ENCODE assay signal across 8 cellular contexts in genomic region chr7:3301831-3302618, GRCh38. TPM values are rescaled to one million over a fixed set of nuclear protein-coding genes. Genes with fewer than 3 reads are reported as not detected.
A peak's percentile ranks its signal among the peaks of the same experiment; 100 is the strongest.
DNase-seq lines count a peak whose midpoint lies in the region; ATAC-seq and TF ChIP-seq lines count a peak whose summit lies in the region.

No MANE protein-coding gene starts in this region.

- no peak for ATAC-seq in HG02973 (IDR thresholded peaks at IDR 0.05; ENCODE audit: unreplicated experiment)

- no peak for TF ChIP-seq POLR2A in thyroid gland (IDR thresholded peaks at IDR 0.05)

- no peak overlapping the region for H3K27ac ChIP-seq in AG04450 (ENCODE audit: low read depth, low read length)
- no peak overlapping the region for H3K27ac ChIP-seq in effector memory CD4-positive, alpha-beta T cell (ENCODE audit: insufficient read depth, low read length, poor library complexity, severe bottlenecking)
- no peak overlapping the region for H3K27ac ChIP-seq in mesodermal cell (ENCODE audit: low read depth, low read length, severe bottlenecking)
- H3K27ac ChIP-seq in thyroid gland = no peak overlapping the region

- H3K4me1 ChIP-seq in effector memory CD4-positive, alpha-beta T cell (ENCODE audit: control insufficient read depth, insufficient read depth, low read length, poor library complexity, severe bottlenecking) = peaks cover 8% of the 10 kb centered on the region
- H3K4me1 ChIP-seq in mesodermal cell (ENCODE audit: control insufficient read depth, insufficient read depth, low read length, poor library complexity, severe bottlenecking) (no peaks in the 10 kb centered on the region), thyroid gland (peaks cover 6 to 7% of the 10 kb centered on the region in 2 donors)

- H3K4me3 ChIP-seq in AG04450 (ENCODE audit: low read depth, low read length) (peak overlapping the region; percentile 59), mesodermal cell (ENCODE audit: extremely low read depth, insufficient read depth, low read length, poor library complexity, severe bottlenecking) (peak overlapping the region; percentile 43), thyroid gland (replicated peaks in 1 of 3) (peak overlapping the region in 2 of 3 donors; percentile 32 to 34)
- peak overlapping the region; percentile 50 for H3K4me3 ChIP-seq in effector memory CD4-positive, alpha-beta T cell (ENCODE audit: insufficient read depth, low read depth, low read length, poor library complexity, severe bottlenecking)

- H3K27me3 ChIP-seq in AG04450 (ENCODE audit: control insufficient read depth, insufficient read depth, low read length) (peaks cover 27% of the 10 kb centered on the region), thyroid gland (no peaks in the 10 kb centered on the region)
- H3K27me3 ChIP-seq in effector memory CD4-positive, alpha-beta T cell (replicated peaks; ENCODE audit: control insufficient read depth, insufficient read depth, low read length, poor library complexity, severe bottlenecking) = peaks cover 7% of the 10 kb centered on the region

- intact Hi-C loops in thyroid gland (cut with DNase I) = no loop called here

- DNase-seq in AG04450 (ENCODE audit: low read depth, low spot score) = no peak
- DNase-seq in HEK293T (ENCODE audit: extremely low spot score) = peak; percentile 32
- DNase-seq in SW 1271 (lab: John Stamatoyannopoulos, UW) = peak; percentile 21 to 65
- DNase-seq in effector memory CD4-positive, alpha-beta T cell = no peak
- DNase-seq in thyroid gland = peak; percentile 17 to 18
- DNase-seq in activated CD4-positive, CD25-positive, alpha-beta regulatory T cell treated with anti-CD3 and anti-CD28 coated beads, Interleukin-2, amount 50 U/mL, for 72 hours = no peak

- H3K36me3 ChIP-seq in effector memory CD4-positive, alpha-beta T cell (ENCODE audit: control insufficient read depth, insufficient read depth, low read length) = no peaks in the 10 kb centered on the region
- H3K36me3 ChIP-seq in mesodermal cell (ENCODE audit: control insufficient read depth, insufficient read depth, low read length) (no peaks in the 10 kb centered on the region), thyroid gland (no peaks in the 10 kb centered on the region)

- TF ChIP-seq CTCF in AG04450 (IDR thresholded peaks at IDR 0.05; ENCODE audit: low read depth, low read length) (peak; percentile 46), thyroid gland (IDR thresholded peaks at IDR 0.05) (peak in 2 of 6 experiments; percentile 14 to 24)

- H3K9me3 ChIP-seq in AG04450 (ENCODE audit: control insufficient read depth, insufficient read depth, low read length) = no peaks in the 10 kb centered on the region
- no peaks in the 10 kb centered on the region for H3K9me3 ChIP-seq in effector memory CD4-positive, alpha-beta T cell (ENCODE audit: control insufficient read depth, low read length)
- H3K9me3 ChIP-seq in mesodermal cell (ENCODE audit: control insufficient read depth, low read length) = no peaks in the 10 kb centered on the region
- H3K9me3 ChIP-seq in thyroid gland = no peaks in the 10 kb centered on the region

- POLR2A ChIA-PET in AG04450 (lab: Yijun Ruan, JAX) = no interaction called here
- POLR2A ChIA-PET in HEK293T (lab: Yijun Ruan, JAX) = no interaction called here

- CTCF ChIA-PET in AG04450 (lab: Charles Lee) (interaction anchor here (0.6 to 1.9 kb wide), 11 partner anchors 8 to 597 kb away, joined by 3 to 8 read pairs (median 4); no protein-coding TSS in a partner anchor), HEK293T (lab: Yijun Ruan, JAX) (interaction anchor here (0.7 to 1.8 kb wide), 2 partner anchors 101 to 180 kb away, joined by 3 to 6 read pairs; no protein-coding TSS in a partner anchor)

- WGBS in mesodermal cell (ENCODE audit: insufficient coverage in 2 of 2), 2 experiments = 0 to 1% methylated on average over 14 to 40 of the region's 45 CpGs
- WGBS in thyroid gland, 2 donors = 1 to 3% methylated on average over 18 to 22 of the region's 45 CpGs

TF ChIP-seq in HEK293T, 16 proteins besides CTCF, POLR2A, EP300 and RAD21:
- TF ChIP-seq BHLHE40 (IDR thresholded peaks at IDR 0.05; ENCODE audit: borderline replicate concordance) (no peak), FOXM1 (IDR thresholded peaks at IDR 0.05; ENCODE audit: borderline replicate concordance) (no peak), TARDBP (IDR thresholded peaks at IDR 0.05) (no peak), CTBP1 (IDR thresholded peaks at IDR 0.05; ENCODE audit: borderline replicate concordance) (no peak), PKNOX1 (IDR thresholded peaks at IDR 0.05) (0 out of 2 replicates have a peak, but pooled peaks have one; percentile 38), SP1 (IDR thresholded peaks at IDR 0.05) (no peak), FOXK2 (IDR thresholded peaks at IDR 0.05) (no peak), ELF4 (IDR thresholded peaks at IDR 0.05) (no peak)

RNA-seq across cellular contexts. Expression of gene SDK1, which starts 1.0 kb away (rescaled TPM):
- polyA plus RNA-seq in AG04450 (2011; rRNA removed) = 2.2 and 3.3 TPM in 2 replicates
- polyA minus RNA-seq in AG04450 (2011; rRNA and poly(A)+ RNA removed) = 7.0 and 9.5 TPM in 2 replicates
- polyA plus RNA-seq in mesodermal cell (2013, experiment 1 of 2) = 4.8 TPM
- polyA plus RNA-seq in mesodermal cell (2013, experiment 2 of 2) = 5.6 TPM
- 1 to 10 TPM; 1.3 to 5.0 (median 2.0) TPM for total RNA-seq in thyroid gland

Comparison
In these comparisons a context has a peak if more than half of its experiments do, and no peak if none do; other contexts are left out.
1. DNase-seq: peak in HEK293T (single experiment), SW 1271 (2 of 2) and thyroid gland (2 of 2); none in AG04450 (single experiment), effector memory CD4-positive, alpha-beta T cell (0 of 3) and activated CD4-positive, CD25-positive, alpha-beta regulatory T cell treated with anti-CD3 and anti-CD28 coated beads, Interleukin-2, amount 50 U/mL, for 72 hours (single experiment).
2. Peak in every context shown above with its lines, with median percentiles within 50 percentile points of each other: H3K4me3 ChIP-seq.